In genomic region chr3:10223676-10224639, GRCh38 we compare ENCODE assay signal across 7 cellular contexts. TPM values are rescaled to one million over a fixed set of nuclear protein-coding genes. Genes with fewer than 3 reads are reported as not detected.
A peak's percentile ranks its signal among the peaks of the same experiment; 100 is the strongest.
DNase-seq lines count a peak whose midpoint lies in the region; ATAC-seq and TF ChIP-seq lines count a peak whose summit lies in the region.

No MANE protein-coding gene starts in this region.

- POLR2A ChIA-PET in Caco-2 (lab: Charles Lee): no interaction called here

- no peaks in the 10 kb centered on the region for H3K9me3 Mint-ChIP-seq in Caco-2 (ENCODE audit: unreplicated experiment)

- intact Hi-C loops in Caco-2 (cut with micrococcal nuclease; ENCODE audit: unreplicated experiment): loop anchor here (1.0 to 2.0 kb wide), 3 partner anchors 20 to 59 kb away; partner anchors contain the start of gene IRAK2

- H3K4me1 Mint-ChIP-seq in Caco-2 (ENCODE audit: low read depth, unreplicated experiment): peaks cover 11% of the 10 kb centered on the region

- no peaks in the 10 kb centered on the region for H3K27me3 ChIP-seq in effector memory CD4-positive, alpha-beta T cell (replicated peaks; ENCODE audit: control insufficient read depth, insufficient read depth, low read length, poor library complexity, severe bottlenecking)
- H3K27me3 ChIP-seq in Caco-2 (replicated peaks; ENCODE audit: control insufficient read depth, insufficient read depth, low read length): no peaks in the 10 kb centered on the region

- no peak overlapping the region for H3K27ac Mint-ChIP-seq in Caco-2 (ENCODE audit: unreplicated experiment)

- H3K9me3 ChIP-seq in effector memory CD4-positive, alpha-beta T cell (ENCODE audit: control insufficient read depth, low read length): no peaks in the 10 kb centered on the region
- no peaks in the 10 kb centered on the region for H3K9me3 ChIP-seq in Caco-2

- DNase-seq in RPMI8226: peak; percentile 94
- DNase-seq in effector memory CD4-positive, alpha-beta T cell: peak; percentile 30 to 44 (median 38)
- DNase-seq in G401 (ENCODE audit: low spot score): no peak
- no peak for DNase-seq in Caco-2
- no peak for DNase-seq in cerebellar cortex (ENCODE audit: low spot score)

- H3K36me3 Mint-ChIP-seq in Caco-2 (ENCODE audit: insufficient read depth, unreplicated experiment): peaks cover 20% of the 10 kb centered on the region

- peaks cover 25% of the 10 kb centered on the region for H3K4me1 ChIP-seq in effector memory CD4-positive, alpha-beta T cell (ENCODE audit: control insufficient read depth, insufficient read depth, low read length, poor library complexity, severe bottlenecking)
- H3K4me1 ChIP-seq in Caco-2: no peaks in the 10 kb centered on the region

- no TSS peak for BruUV-seq in Caco-2 (replicated peaks; lab: Mats Ljungman, UMichigan)

- no peak for TF ChIP-seq CTCF in Caco-2 (IDR thresholded peaks at IDR 0.05; ENCODE audit: insufficient read depth in 1 of 2, low read depth in 1 of 2, low read length in 1 of 2, severe bottlenecking in 1 of 2, unreplicated experiment in 1 of 2)

- no peak overlapping the region for H3K4me3 ChIP-seq in effector memory CD4-positive, alpha-beta T cell (ENCODE audit: insufficient read depth, low read depth, low read length, poor library complexity, severe bottlenecking)
- H3K4me3 ChIP-seq in Caco-2 (ENCODE audit: low read depth, low read length): no peak overlapping the region

- ATAC-seq in GM19025 (IDR thresholded peaks at IDR 0.05; ENCODE audit: low read depth, unreplicated experiment) (peak; percentile 62), HG02870 (IDR thresholded peaks at IDR 0.05; ENCODE audit: unreplicated experiment) (peak; percentile 42)

- in situ Hi-C loops in G401 (cut with HindIII; ENCODE audit: low sequenced_read_pairs): no loop called here

- no peak overlapping the region for H3K27ac ChIP-seq in effector memory CD4-positive, alpha-beta T cell (ENCODE audit: insufficient read depth, low read length, poor library complexity, severe bottlenecking)

- no peaks in the 10 kb centered on the region for H3K36me3 ChIP-seq in effector memory CD4-positive, alpha-beta T cell (ENCODE audit: control insufficient read depth, insufficient read depth, low read length)
- H3K36me3 ChIP-seq in Caco-2 (ENCODE audit: control insufficient read depth, insufficient read depth, low read length): no peaks in the 10 kb centered on the region

- no peak overlapping the region for H3K4me3 Mint-ChIP-seq in Caco-2 (ENCODE audit: unreplicated experiment)

- no peaks in the 10 kb centered on the region for H3K27me3 Mint-ChIP-seq in Caco-2 (ENCODE audit: insufficient read depth, unreplicated experiment)

- CTCF ChIA-PET in Caco-2 (lab: Charles Lee): interaction anchor here (0.7 to 1.6 kb wide), 3 partner anchors 20 to 780 kb away, joined by 4 to 6 read pairs (median 5); no protein-coding TSS in a partner anchor

RNA-seq across cellular contexts. Expression of gene TATDN2, which starts 24.3 kb away (rescaled TPM):
- 18.8 and 22.1 TPM in 2 replicates for total RNA-seq in G401 (2014; rRNA removed; shearing (Covaris generic))
- total RNA-seq in Caco-2 (2022): 29.3 and 32.1 TPM in 2 replicates

RNA-seq across cellular contexts. Expression of gene IRAK2, which starts 59.2 kb away (rescaled TPM):
- total RNA-seq in G401 (2014; rRNA removed; shearing (Covaris generic)): 2.4 and 2.5 TPM in 2 replicates
- 3.8 and 4.2 TPM in 2 replicates for total RNA-seq in Caco-2 (2022)

Comparison
In these comparisons a context has a peak if more than half of its experiments do, and no peak if none do; other contexts are left out.
1. DNase-seq: peak in RPMI8226 (single experiment) and effector memory CD4-positive, alpha-beta T cell (3 of 3); none in G401 (single experiment), Caco-2 (0 of 2) and cerebellar cortex (single experiment).